In genomic region chr12:107126688-107127481, GRCh38 we compare ENCODE assay signal across 1 cellular context.
TF ChIP-seq lines count a peak whose summit lies in the region.

No MANE protein-coding gene starts in this region.

TF ChIP-seq in HEK293, 187 proteins besides CTCF, POLR2A, EP300 and RAD21 (continued from another document):
- no peak for TF ChIP-seq ZNF518A (tag by site-specific recombination; conservative IDR thresholded peaks at IDR 0.05; ENCODE audit: low read depth)
- TF ChIP-seq ZNF335 (tag by site-specific recombination; conservative IDR thresholded peaks at IDR 0.05) = 0 out of 2 replicates have a peak, but pooled peaks have one; percentile 27
- TF ChIP-seq SCRT1 (tag by site-specific recombination; IDR thresholded peaks at IDR 0.05; ENCODE audit: borderline replicate concordance) = no peak
- TF ChIP-seq ZNF132 (tag by site-specific recombination; IDR thresholded peaks at IDR 0.05; ENCODE audit: borderline replicate concordance) = no peak
- TF ChIP-seq, protein P1, sequence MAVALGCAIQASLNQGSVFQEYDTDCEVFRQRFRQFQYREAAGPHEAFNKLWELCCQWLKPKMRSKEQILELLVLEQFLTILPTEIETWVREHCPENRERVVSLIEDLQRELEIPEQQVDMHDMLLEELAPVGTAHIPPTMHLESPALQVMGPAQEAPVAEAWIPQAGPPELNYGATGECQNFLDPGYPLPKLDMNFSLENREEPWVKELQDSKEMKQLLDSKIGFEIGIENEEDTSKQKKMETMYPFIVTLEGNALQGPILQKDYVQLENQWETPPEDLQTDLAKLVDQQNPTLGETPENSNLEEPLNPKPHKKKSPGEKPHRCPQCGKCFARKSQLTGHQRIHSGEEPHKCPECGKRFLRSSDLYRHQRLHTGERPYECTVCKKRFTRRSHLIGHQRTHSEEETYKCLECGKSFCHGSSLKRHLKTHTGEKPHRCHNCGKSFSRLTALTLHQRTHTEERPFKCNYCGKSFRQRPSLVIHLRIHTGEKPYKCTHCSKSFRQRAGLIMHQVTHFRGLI (tag by site-specific recombination; IDR thresholded peaks at IDR 0.05) = no peak
